8 cellular contexts compared by ENCODE assay signal in genomic region chr7:23105086-23105643, GRCh38. TPM values are rescaled to one million over a fixed set of nuclear protein-coding genes. Genes with fewer than 3 reads are reported as not detected.
DNase-seq lines count a peak whose midpoint lies in the region; ATAC-seq, FAIRE-seq and TF ChIP-seq lines count a peak whose summit lies in the region.

No MANE protein-coding gene starts in this region.

- peak; percentile 33 for ATAC-seq in CD4-positive, alpha-beta T cell (ENCODE audit: poor library complexity)
- peak; percentile 34 for ATAC-seq in GM19328 (IDR thresholded peaks at IDR 0.05; ENCODE audit: unreplicated experiment)
- ATAC-seq in HG03378 (IDR thresholded peaks at IDR 0.05; ENCODE audit: unreplicated experiment), result peak; percentile 24
- peak; percentile 19 for ATAC-seq in activated B cell treated with CpG ODN at 0.5 μM for 24 hours (ENCODE audit: low read depth)
- ATAC-seq in HG03108 (IDR thresholded peaks at IDR 0.05; ENCODE audit: unreplicated experiment), result no peak

- H3K9me3 Mint-ChIP-seq in CD4-positive, alpha-beta T cell, result no peaks in the 10 kb centered on the region
- H3K9me3 Mint-ChIP-seq in activated B cell treated with CpG ODN at 0.5 μM for 24 hours, result no peaks in the 10 kb centered on the region

- H3K27ac ChIP-seq in CD4-positive, alpha-beta T cell (ENCODE audit: low read depth, low read length), result peak overlapping the region; percentile 94
- H3K27ac ChIP-seq in hepatocyte (peak overlapping the region; percentile 14), spleen (peak overlapping the region; percentile 90 to 96 (median 95))

- H3K27me3 ChIP-seq in CD4-positive, alpha-beta T cell (ENCODE audit: control insufficient read depth, insufficient read depth, low read length), result no peaks in the 10 kb centered on the region
- H3K27me3 ChIP-seq in hepatocyte (no peaks in the 10 kb centered on the region), spleen (replicated peaks in 1 of 7) (no peaks in the 10 kb centered on the region)

- no peaks in the 10 kb centered on the region for H3K9me3 ChIP-seq in CD4-positive, alpha-beta T cell (ENCODE audit: control insufficient read depth, low read length)
- no peaks in the 10 kb centered on the region for H3K9me3 ChIP-seq in hepatocyte (ENCODE audit: low read depth)
- peaks cover 0 to 9% (median 2%) of the 10 kb centered on the region in 8 donors for H3K9me3 ChIP-seq in spleen

- H3K4me1 Mint-ChIP-seq in CD4-positive, alpha-beta T cell (ENCODE audit: low read depth), result peaks cover 50% of the 10 kb centered on the region
- H3K4me1 Mint-ChIP-seq in activated B cell treated with CpG ODN at 0.5 μM for 24 hours, result peaks cover 32% of the 10 kb centered on the region

- POLR2A ChIA-PET in CD4-positive, alpha-beta T cell (lab: Charles Lee), result interaction anchor here (0.6 to 4.4 kb wide), 9 partner anchors 19 to 1678 kb away, joined by 3 to 79 read pairs (median 4); partner anchors contain the start of genes HYCC1, MALSU1, NUP42 and SP4
- POLR2A ChIA-PET in activated B cell treated with CpG ODN at 0.5 μM for 24 hours (lab: Charles Lee), result interaction anchor here (0.6 to 3.2 kb wide), 4 partner anchors 8 to 1546 kb away, joined by 3 to 58 read pairs (median 5); partner anchors contain the start of gene NUP42

- no peak for DNase-seq in CD4-positive, alpha-beta T cell
- DNase-seq in activated B cell treated with CpG ODN at 0.5 μM for 24 hours, result no peak
- DNase-seq in hepatocyte (ENCODE audit: low spot score), result no peak
- DNase-seq in spleen, result no peak
- no peak for DNase-seq in urothelium cell line (ENCODE audit: low spot score)

- TF ChIP-seq POLR2A in spleen (IDR thresholded peaks at IDR 0.05), result no peak

- peak overlapping the region; percentile 91 for H2AFZ ChIP-seq in hepatocyte

- H3K36me3 Mint-ChIP-seq in CD4-positive, alpha-beta T cell (ENCODE audit: low read depth), result peaks cover 16% of the 10 kb centered on the region
- peaks cover 5% of the 10 kb centered on the region for H3K36me3 Mint-ChIP-seq in activated B cell treated with CpG ODN at 0.5 μM for 24 hours (ENCODE audit: low read depth)

- H3K4me3 ChIP-seq in hepatocyte (peak overlapping the region; percentile 52), spleen (peak overlapping the region; percentile 72 to 96 (median 84))

- H4K20me1 ChIP-seq in hepatocyte (ENCODE audit: insufficient read depth, poor library complexity, severe bottlenecking), result peaks cover 23% of the 10 kb centered on the region

- no peaks in the 10 kb centered on the region for H3K27me3 Mint-ChIP-seq in CD4-positive, alpha-beta T cell
- no peaks in the 10 kb centered on the region for H3K27me3 Mint-ChIP-seq in activated B cell treated with CpG ODN at 0.5 μM for 24 hours

- intact Hi-C loops in CD4-positive, alpha-beta T cell (cut with DNase I, micrococcal nuclease), result loop anchor here (1.0 to 10.0 kb wide), 7 partner anchors 76 to 1680 kb away; partner anchors contain the start of genes CCDC126 (in 1 of the 2), HYCC1 (in 1 of the 2), MALSU1 (in 1 of the 2) and NUP42 (in 1 of the 2)
- intact Hi-C loops in activated B cell treated with CpG ODN at 0.5 μM for 24 hours (cut with micrococcal nuclease), result loop anchor here (1.0 to 10.0 kb wide), 10 partner anchors 76 to 1678 kb away; partner anchors contain the start of genes CCDC126, CDCA7L, HYCC1 and IGF2BP3
- intact Hi-C loops in spleen (cut with DNase I; ENCODE audit: low total_unique reads), result loop anchor here (5.0 kb wide), 1 partner anchor 77 kb away; the partner anchor contains the start of gene NUP42

- TF ChIP-seq CTCF in CD4-positive, alpha-beta T cell (IDR thresholded peaks at IDR 0.05), result no peak
- TF ChIP-seq CTCF in activated B cell treated with CpG ODN at 0.5 μM for 24 hours (IDR thresholded peaks at IDR 0.05) (no peak), hepatocyte (IDR thresholded peaks at IDR 0.05; ENCODE audit: poor library complexity) (no peak), spleen (IDR thresholded peaks at IDR 0.05 in 8 of 11, conservative IDR thresholded peaks at IDR 0.05 in 3 of 11) (no peak)

- no peaks in the 10 kb centered on the region for H3K9me2 ChIP-seq in hepatocyte (replicated peaks; ENCODE audit: insufficient read depth)

- CTCF ChIA-PET in CD4-positive, alpha-beta T cell (lab: Charles Lee), result interaction anchor here (2.0 to 2.1 kb wide), 3 partner anchors 19 to 168 kb away, joined by 7 to 9 read pairs (median 7); partner anchors contain the start of gene NUP42
- CTCF ChIA-PET in activated B cell treated with CpG ODN at 0.5 μM for 24 hours (lab: Charles Lee), result no interaction called here

- peak overlapping the region; percentile 96 for H3K27ac Mint-ChIP-seq in CD4-positive, alpha-beta T cell
- peak overlapping the region; percentile 97 for H3K27ac Mint-ChIP-seq in activated B cell treated with CpG ODN at 0.5 μM for 24 hours

- peaks cover 36% of the 10 kb centered on the region for H3K79me2 ChIP-seq in hepatocyte

- 4% methylated on average over 16 of the region's 19 CpGs for WGBS in hepatocyte (ENCODE audit: low lambda C conversion rate, missing lambda C conversion rate)
- 0 to 3% (median 1%) methylated on average over 19 of the region's 19 CpGs for WGBS in spleen, 5 donors

- H3K4me2 ChIP-seq in hepatocyte, result peak overlapping the region; percentile 82

- H3K4me1 ChIP-seq in hepatocyte (ENCODE audit: insufficient read depth), result peaks cover 3% of the 10 kb centered on the region
- H3K4me1 ChIP-seq in spleen, result peaks cover 14 to 47% (median 39%) of the 10 kb centered on the region in 6 donors

- FAIRE-seq in urothelium cell line (lab: Jason Lieb, UNC), result no peak

- peak overlapping the region; percentile 98 for H3K4me3 Mint-ChIP-seq in CD4-positive, alpha-beta T cell
- peak overlapping the region; percentile 94 for H3K4me3 Mint-ChIP-seq in activated B cell treated with CpG ODN at 0.5 μM for 24 hours

- H3K36me3 ChIP-seq in hepatocyte (replicated peaks; ENCODE audit: insufficient read depth, low read depth), result no peaks in the 10 kb centered on the region
- no peaks in the 10 kb centered on the region for H3K36me3 ChIP-seq in spleen

RNA-seq across cellular contexts. Expression of gene KLHL7, which starts 0.4 kb away (rescaled TPM):
- total RNA-seq in CD4-positive, alpha-beta T cell, result 10 to 100 TPM; 14.3 to 19.6 TPM
- 12.2 and 13.4 TPM in 2 replicates for total RNA-seq in activated B cell treated with CpG ODN at 0.5 μM for 24 hours
- 39.4 and 42.5 TPM in 2 replicates for total RNA-seq in hepatocyte
- polyA plus RNA-seq in hepatocyte, result 26.3 and 30.7 TPM in 2 replicates
- 10 to 100 TPM; 17.5 to 31.6 (median 23.5) TPM for total RNA-seq in spleen
- 10 to 100 TPM in 2 of 3 donors, 1 to 10 TPM in 1; 8.8 to 12.3 (median 11.8) TPM for polyA plus RNA-seq in spleen

Comparison
In these comparisons a context has a peak if more than half of its experiments do, and no peak if none do; other contexts are left out.
1. H3K27ac ChIP-seq: peak in every context shown above with its lines; median percentile 95 in spleen; 94 in CD4-positive, alpha-beta T cell; 14 in hepatocyte.